22 cellular contexts compared by ENCODE assay signal in genomic region chr10:4134701-4135100, GRCh38.
"Had no signal": no experiment of that assay in that cellular context is flagged by ENCODE, and none has a peak within 500 bp of the region (broad histone marks: within the 10 kb centered on the region; RNA-seq: fewer than 3 reads in every experiment).

No MANE protein-coding gene starts in this region.

- H3K36me3 ChIP-seq: left ventricle myocardium inferior, thyroid gland, WERI-Rb-1 had no signal

- ATAC-seq: body of pancreas; effector memory CD8-positive, alpha-beta T cell; esophagus mucosa; right cardiac atrium had no signal

- H3K27me3 Mint-ChIP-seq: activated naive CD4-positive, alpha-beta T cell treated with anti-CD3 and anti-CD28 coated beads, Interleukin-2, amount 10 ng/mL, durations not matched to agents 7 days and 5 days; effector memory CD8-positive, alpha-beta T cell; stimulated activated naive CD8-positive, alpha-beta T cell treated with anti-CD3 and anti-CD28 coated beads, Interleukin-15, Interleukin-2, amounts not matched to agents 100 ng/mL and 50 ng/mL, for 24 hours had no signal

- H3K27me3 ChIP-seq: body of pancreas, thyroid gland had no signal

- H3K4me3 Mint-ChIP-seq: activated naive CD4-positive, alpha-beta T cell treated with anti-CD3 and anti-CD28 coated beads, Interleukin-2, amount 10 ng/mL, durations not matched to agents 7 days and 5 days; nephron progenitor cell; stimulated activated naive CD8-positive, alpha-beta T cell treated with anti-CD3 and anti-CD28 coated beads, Interleukin-15, Interleukin-2, amounts not matched to agents 100 ng/mL and 50 ng/mL, for 24 hours had no signal

- H3K79me2 ChIP-seq: parathyroid adenoma had no signal

- DNase-seq: activated CD4-positive, CD25-positive, alpha-beta regulatory T cell treated with anti-CD3 and anti-CD28 coated beads, Interleukin-2, amount 50 U/mL, for 72 hours; activated CD8-positive, alpha-beta memory T cell treated with anti-CD3 and anti-CD28 coated beads, Interleukin-2, amount 50 U/mL, for 48 hours; activated effector memory CD4-positive, alpha-beta T cell treated with anti-CD3 and anti-CD28 coated beads, Interleukin-2, amount 50 U/mL, for 16 hours; activated naive CD4-positive, alpha-beta T cell treated with anti-CD3 and anti-CD28 coated beads, Interleukin-2, amount 10 ng/mL, durations not matched to agents 7 days and 5 days; activated T-cell treated with anti-CD3 and anti-CD28 coated beads, Interleukin-2, amount 50 U/mL, for 48 hours; anterior cingulate cortex; body of pancreas; effector memory CD8-positive, alpha-beta T cell; foreskin melanocyte; left ventricle myocardium inferior; midbrain; nephron progenitor cell; nucleus accumbens; right cardiac atrium; stimulated activated CD4-positive, alpha-beta T cell treated with anti-CD3 and anti-CD28 coated beads, Interleukin-12 subunit alpha, Interleukin-12 subunit beta, amount 100 ng/mL, for 4 hours; stimulated activated CD4-positive, alpha-beta T cell treated with anti-CD3 and anti-CD28 coated beads, Interleukin-4, amount 100 ng/mL, for 4 hours; substantia nigra; thyroid gland; WERI-Rb-1 had no signal

- H3K27ac ChIP-seq: body of pancreas, left ventricle myocardium inferior, parathyroid adenoma, thyroid gland, WERI-Rb-1 had no signal

- H3K9me3 ChIP-seq: body of pancreas, thyroid gland had no signal

- H3K4me1 ChIP-seq: body of pancreas had no signal

- H3K9ac ChIP-seq: parathyroid adenoma had no signal

- H3K4me3 ChIP-seq: body of pancreas, left ventricle myocardium inferior, thyroid gland had no signal

- H3K9me3 Mint-ChIP-seq: effector memory CD8-positive, alpha-beta T cell had no signal

- H3K27ac Mint-ChIP-seq: activated naive CD4-positive, alpha-beta T cell treated with anti-CD3 and anti-CD28 coated beads, Interleukin-2, amount 10 ng/mL, durations not matched to agents 7 days and 5 days had no signal

- H2AFZ ChIP-seq: parathyroid adenoma had no signal
